In the genomic region with DNA sequence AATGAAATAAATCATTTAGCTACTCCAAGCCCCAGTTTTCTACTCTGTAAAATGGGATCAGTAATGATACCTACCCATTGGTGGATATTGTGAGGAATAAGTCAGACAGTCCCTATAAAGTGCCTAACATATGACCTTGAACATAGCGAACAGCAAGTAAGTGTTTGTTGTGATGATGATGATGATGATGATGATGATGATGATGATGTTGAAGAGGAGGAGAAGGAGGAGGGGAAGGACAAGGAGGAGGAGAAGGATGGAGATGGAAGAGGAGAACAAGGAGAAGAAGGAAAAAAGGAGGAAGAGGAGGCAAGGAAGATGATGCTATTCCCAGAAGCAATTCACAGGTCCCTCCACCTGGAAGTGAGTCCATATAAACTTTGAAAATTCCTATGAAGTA, we compare ENCODE assay signal across 9 cellular contexts.
"Had no signal": no experiment of that assay in that cellular context is flagged by ENCODE, and none has a peak within 500 bp of the region (broad histone marks: within the 10 kb centered on the region; RNA-seq: fewer than 3 reads in every experiment).

No MANE protein-coding gene starts in this region.

- H3K4me1 Mint-ChIP-seq: GM23338, H9, IgD-negative memory B cell had no signal

- H3K4me3 ChIP-seq: GM23338 had no signal

- ATAC-seq: GM23338 had no signal

- DNase-seq: H9, HCEC 1CT, HFFc6, KBM-7 had no signal

- H3K4me2 ChIP-seq: GM23338 had no signal

- H3K27ac ChIP-seq: HL-60 had no signal

- H3K4me3 Mint-ChIP-seq: GM23338, H9, HFFc6, IgD-negative memory B cell had no signal

- FAIRE-seq: H1, H54 had no signal

- H2AFZ ChIP-seq: GM23338 had no signal

- H3K27ac Mint-ChIP-seq: GM23338, H9, HFFc6, IgD-negative memory B cell had no signal
